In the genomic region with DNA sequence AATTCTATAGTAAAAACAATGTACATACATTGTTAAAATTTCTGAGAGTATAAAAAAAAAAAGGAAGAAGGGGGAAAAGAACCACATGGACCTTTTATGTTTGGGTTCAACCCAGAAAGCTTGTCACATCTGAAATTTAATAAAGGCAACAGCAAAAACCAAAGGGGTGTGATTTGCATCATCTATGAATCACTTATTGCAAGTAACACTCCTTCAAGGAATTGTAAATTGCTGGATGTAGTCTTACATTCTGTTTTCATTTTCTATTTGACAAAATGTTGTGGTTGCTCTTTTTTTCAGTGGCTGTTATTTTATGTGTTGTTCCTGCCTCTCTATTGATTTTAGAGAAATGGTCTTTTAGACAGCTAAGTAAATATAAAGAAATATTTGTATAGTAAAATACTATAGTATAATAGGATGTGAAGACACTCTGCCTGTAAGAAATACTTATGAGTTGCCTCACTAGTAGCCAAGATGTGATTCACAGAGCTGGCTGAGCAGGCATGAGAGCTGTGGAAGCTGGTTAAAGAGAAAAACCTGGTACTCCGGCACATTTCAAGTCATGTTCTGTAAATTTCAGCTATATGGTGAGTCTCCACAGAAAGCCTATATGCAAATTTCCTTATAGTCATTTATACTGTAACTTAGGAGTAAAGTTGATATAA, we compare ENCODE assay signal across 16 cellular contexts.
A peak's percentile ranks its signal among the peaks of the same experiment; 100 is the strongest.
DNase-seq lines count a peak whose midpoint lies in the region; ATAC-seq and TF ChIP-seq lines count a peak whose summit lies in the region.
"Had no signal": no experiment of that assay in that cellular context is flagged by ENCODE, and none has a peak within 500 bp of the region (broad histone marks: within the 10 kb centered on the region; RNA-seq: fewer than 3 reads in every experiment).

No MANE protein-coding gene starts in this region.

- no peaks in the 10 kb centered on the region for H3K9me3 ChIP-seq in A673 (ENCODE audit: low read depth, low read length, poor library complexity, severe bottlenecking)

- no peaks in the 10 kb centered on the region for H3K36me3 ChIP-seq in A673 (ENCODE audit: insufficient read depth, low read length, poor library complexity, severe bottlenecking)
- H3K36me3 ChIP-seq: stomach, WERI-Rb-1 had no signal

- no peaks in the 10 kb centered on the region for H3K27me3 Mint-ChIP-seq in stimulated activated naive CD8-positive, alpha-beta T cell treated with anti-CD3 and anti-CD28 coated beads, Interleukin-15, amount 100 ng/mL, for 72 hours

- no peak overlapping the region for H3K4me3 Mint-ChIP-seq in stimulated activated naive CD8-positive, alpha-beta T cell treated with anti-CD3 and anti-CD28 coated beads, Interleukin-15, amount 100 ng/mL, for 72 hours
- H3K4me3 Mint-ChIP-seq: activated CD8-positive, alpha-beta T cell treated with anti-CD3 and anti-CD28 coated beads, Interleukin-2, amount 10 ng/mL, durations not matched to agents 7 days and 5 days; naive thymus-derived CD8-positive, alpha-beta T cell had no signal

- H3K27ac Mint-ChIP-seq in stimulated activated naive CD8-positive, alpha-beta T cell treated with anti-CD3 and anti-CD28 coated beads, Interleukin-15, amount 100 ng/mL, for 72 hours, result no peak overlapping the region
- H3K27ac Mint-ChIP-seq: activated CD8-positive, alpha-beta T cell treated with anti-CD3 and anti-CD28 coated beads, Interleukin-2, amount 10 ng/mL, durations not matched to agents 7 days and 5 days; naive thymus-derived CD8-positive, alpha-beta T cell had no signal

- TF ChIP-seq CTCF in astrocyte of the spinal cord (IDR thresholded peaks at IDR 0.05; ENCODE audit: low read depth, low read length) (no peak), foreskin keratinocyte (conservative IDR thresholded peaks at IDR 0.05) (no peak), A673 (conservative IDR thresholded peaks at IDR 0.05; ENCODE audit: low read depth, low read length) (no peak)

- H3K4me3 ChIP-seq in astrocyte of the spinal cord (ENCODE audit: low read depth, low read length), result no peak overlapping the region
- H3K4me3 ChIP-seq in A673 (ENCODE audit: low read depth, low read length, poor library complexity, severe bottlenecking), result no peak overlapping the region
- H3K4me3 ChIP-seq: A549, stomach had no signal

- H3K27me3 ChIP-seq in foreskin keratinocyte (no peaks in the 10 kb centered on the region), A673 (replicated peaks; ENCODE audit: insufficient read depth, low read depth, low read length, poor library complexity) (no peaks in the 10 kb centered on the region)
- H3K27me3 ChIP-seq: stomach had no signal

- BruUV-seq in A673 (replicated peaks; lab: Mats Ljungman, UMichigan), result no TSS peak

- CTCF ChIA-PET in A673 (lab: Charles Lee), result interaction anchor here (0.8 kb wide), 1 partner anchor 185 kb away, joined by 3 read pairs; no protein-coding TSS in a partner anchor

- ATAC-seq in foreskin keratinocyte, result peak; percentile 70
- ATAC-seq in HG02885 (IDR thresholded peaks at IDR 0.05; ENCODE audit: poor library complexity, unreplicated experiment), result no peak
- no peak for ATAC-seq in stimulated activated naive CD8-positive, alpha-beta T cell treated with anti-CD3 and anti-CD28 coated beads, Interleukin-15, amount 100 ng/mL, for 72 hours
- ATAC-seq: A549; activated CD8-positive, alpha-beta T cell treated with anti-CD3 and anti-CD28 coated beads, Interleukin-2, amount 10 ng/mL, durations not matched to agents 7 days and 5 days; naive thymus-derived CD8-positive, alpha-beta T cell had no signal

- in situ Hi-C loops in ACHN (cut with HindIII; ENCODE audit: low pct_ligation_motif_present, low pct_unique_long_range_greater_than_20kb, low sequenced_read_pairs), result no loop called here
- in situ Hi-C loops in astrocyte of the spinal cord (cut with HindIII; ENCODE audit: low sequenced_read_pairs), result no loop called here

- H3K27ac ChIP-seq in foreskin keratinocyte (peak overlapping the region; percentile 33), A673 (ENCODE audit: low read depth, low read length, poor library complexity, severe bottlenecking) (no peak overlapping the region)
- H3K27ac ChIP-seq: A549, RWPE1, WERI-Rb-1 had no signal

- H3K4me1 Mint-ChIP-seq in stimulated activated naive CD8-positive, alpha-beta T cell treated with anti-CD3 and anti-CD28 coated beads, Interleukin-15, amount 100 ng/mL, for 72 hours, result no peaks in the 10 kb centered on the region
- H3K4me1 Mint-ChIP-seq: naive thymus-derived CD8-positive, alpha-beta T cell had no signal

- POLR2A ChIA-PET in A673 (lab: Charles Lee; ENCODE audit: low non-redundant PET), result no interaction called here

- intact Hi-C loops in A673 (cut with micrococcal nuclease; ENCODE audit: unreplicated experiment), result no loop called here

- peaks cover 8% of the 10 kb centered on the region for H3K4me1 ChIP-seq in foreskin keratinocyte
- H3K4me1 ChIP-seq in A673 (ENCODE audit: insufficient read depth, low read length, poor library complexity, severe bottlenecking), result peaks cover 5% of the 10 kb centered on the region

- peaks cover 0 to 8% of the 10 kb centered on the region in 2 donors for H3K9me3 Mint-ChIP-seq in stimulated activated naive CD8-positive, alpha-beta T cell treated with anti-CD3 and anti-CD28 coated beads, Interleukin-15, amount 100 ng/mL, for 72 hours

- DNase-seq in ACHN, result peak; percentile 46
- DNase-seq in HS-5 (ENCODE audit: low read depth), result peak; percentile 42
- peak; percentile 57 for DNase-seq in astrocyte of the spinal cord (ENCODE audit: low read depth, low spot score)
- DNase-seq in foreskin keratinocyte, result peak in 1 of 2 donors; percentile 57
- DNase-seq in stimulated activated naive CD8-positive, alpha-beta T cell treated with anti-CD3 and anti-CD28 coated beads, Interleukin-15, amount 100 ng/mL, for 72 hours, result no peak
- DNase-seq in KG1 (lab: John Stamatoyannopoulos, UW), result no peak
- no peak for DNase-seq in A673 (ENCODE audit: low spot score)
- DNase-seq: activated CD8-positive, alpha-beta T cell treated with anti-CD3 and anti-CD28 coated beads, Interleukin-2, amount 10 ng/mL, durations not matched to agents 7 days and 5 days; mammary epithelial cell; naive thymus-derived CD8-positive, alpha-beta T cell; NCI-H2081; stomach; WERI-Rb-1 had no signal

Comparison
In these comparisons a context has a peak if more than half of its experiments do, and no peak if none do; other contexts are left out.
1. DNase-seq: peak in ACHN (single experiment), HS-5 (single experiment) and astrocyte of the spinal cord (single experiment); none in stimulated activated naive CD8-positive, alpha-beta T cell treated with anti-CD3 and anti-CD28 coated beads, Interleukin-15, amount 100 ng/mL, for 72 hours (0 of 2), KG1 (single experiment) and A673 (single experiment).